1 cellular context compared by ENCODE assay signal in the genomic region with DNA sequence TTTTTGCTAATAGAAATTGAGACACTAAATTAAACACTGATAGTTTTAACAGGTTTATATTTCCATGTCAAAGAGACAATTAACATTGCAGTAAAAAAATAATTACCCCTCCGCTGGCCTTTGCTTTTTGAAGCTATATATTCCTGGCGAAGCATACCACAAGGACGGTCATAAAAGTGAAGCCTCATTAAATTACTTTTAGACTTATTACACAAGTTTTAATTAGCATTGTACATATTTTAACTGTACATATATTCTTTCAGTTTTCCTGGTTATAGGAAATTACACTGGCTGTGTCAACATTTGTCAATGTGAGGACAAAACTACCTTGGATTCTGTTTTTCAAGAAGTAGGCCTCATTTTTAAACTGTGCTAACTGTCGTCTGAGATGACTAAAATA.
TF ChIP-seq lines count a peak whose summit lies in the region.

No MANE protein-coding gene starts in this region.

TF ChIP-seq in HCT116, 20 proteins besides CTCF, POLR2A, EP300 and RAD21 (continued from another document):
- TF ChIP-seq, protein P1, sequence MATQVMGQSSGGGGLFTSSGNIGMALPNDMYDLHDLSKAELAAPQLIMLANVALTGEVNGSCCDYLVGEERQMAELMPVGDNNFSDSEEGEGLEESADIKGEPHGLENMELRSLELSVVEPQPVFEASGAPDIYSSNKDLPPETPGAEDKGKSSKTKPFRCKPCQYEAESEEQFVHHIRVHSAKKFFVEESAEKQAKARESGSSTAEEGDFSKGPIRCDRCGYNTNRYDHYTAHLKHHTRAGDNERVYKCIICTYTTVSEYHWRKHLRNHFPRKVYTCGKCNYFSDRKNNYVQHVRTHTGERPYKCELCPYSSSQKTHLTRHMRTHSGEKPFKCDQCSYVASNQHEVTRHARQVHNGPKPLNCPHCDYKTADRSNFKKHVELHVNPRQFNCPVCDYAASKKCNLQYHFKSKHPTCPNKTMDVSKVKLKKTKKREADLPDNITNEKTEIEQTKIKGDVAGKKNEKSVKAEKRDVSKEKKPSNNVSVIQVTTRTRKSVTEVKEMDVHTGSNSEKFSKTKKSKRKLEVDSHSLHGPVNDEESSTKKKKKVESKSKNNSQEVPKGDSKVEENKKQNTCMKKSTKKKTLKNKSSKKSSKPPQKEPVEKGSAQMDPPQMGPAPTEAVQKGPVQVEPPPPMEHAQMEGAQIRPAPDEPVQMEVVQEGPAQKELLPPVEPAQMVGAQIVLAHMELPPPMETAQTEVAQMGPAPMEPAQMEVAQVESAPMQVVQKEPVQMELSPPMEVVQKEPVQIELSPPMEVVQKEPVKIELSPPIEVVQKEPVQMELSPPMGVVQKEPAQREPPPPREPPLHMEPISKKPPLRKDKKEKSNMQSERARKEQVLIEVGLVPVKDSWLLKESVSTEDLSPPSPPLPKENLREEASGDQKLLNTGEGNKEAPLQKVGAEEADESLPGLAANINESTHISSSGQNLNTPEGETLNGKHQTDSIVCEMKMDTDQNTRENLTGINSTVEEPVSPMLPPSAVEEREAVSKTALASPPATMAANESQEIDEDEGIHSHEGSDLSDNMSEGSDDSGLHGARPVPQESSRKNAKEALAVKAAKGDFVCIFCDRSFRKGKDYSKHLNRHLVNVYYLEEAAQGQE (IDR thresholded peaks at IDR 0.05; ENCODE audit: low read depth) = no peak
- TF ChIP-seq CEBPB (IDR thresholded peaks at IDR 0.05; ENCODE audit: low read depth) = no peak
- TF ChIP-seq, protein P2, sequence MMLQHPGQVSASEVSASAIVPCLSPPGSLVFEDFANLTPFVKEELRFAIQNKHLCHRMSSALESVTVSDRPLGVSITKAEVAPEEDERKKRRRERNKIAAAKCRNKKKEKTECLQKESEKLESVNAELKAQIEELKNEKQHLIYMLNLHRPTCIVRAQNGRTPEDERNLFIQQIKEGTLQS (IDR thresholded peaks at IDR 0.05) = no peak
- no peak for TF ChIP-seq SP1 (IDR thresholded peaks at IDR 0.05; ENCODE audit: low read depth)
- no peak for TF ChIP-seq EGR1 (IDR thresholded peaks at IDR 0.05; ENCODE audit: low read depth)
- TF ChIP-seq JUND (IDR thresholded peaks at IDR 0.05) = no peak
- TF ChIP-seq ZNF274 (IDR thresholded peaks at IDR 0.05; ENCODE audit: low read depth, low read length) = no peak
- no peak for TF ChIP-seq POLR2AphosphoS5 (IDR thresholded peaks at IDR 0.05; ENCODE audit: low read depth, low read length)
- no peak; the same call in 1 of the 2 replicates for TF ChIP-seq ZFX (IDR thresholded peaks at IDR 0.05)
- TF ChIP-seq, protein P3, sequence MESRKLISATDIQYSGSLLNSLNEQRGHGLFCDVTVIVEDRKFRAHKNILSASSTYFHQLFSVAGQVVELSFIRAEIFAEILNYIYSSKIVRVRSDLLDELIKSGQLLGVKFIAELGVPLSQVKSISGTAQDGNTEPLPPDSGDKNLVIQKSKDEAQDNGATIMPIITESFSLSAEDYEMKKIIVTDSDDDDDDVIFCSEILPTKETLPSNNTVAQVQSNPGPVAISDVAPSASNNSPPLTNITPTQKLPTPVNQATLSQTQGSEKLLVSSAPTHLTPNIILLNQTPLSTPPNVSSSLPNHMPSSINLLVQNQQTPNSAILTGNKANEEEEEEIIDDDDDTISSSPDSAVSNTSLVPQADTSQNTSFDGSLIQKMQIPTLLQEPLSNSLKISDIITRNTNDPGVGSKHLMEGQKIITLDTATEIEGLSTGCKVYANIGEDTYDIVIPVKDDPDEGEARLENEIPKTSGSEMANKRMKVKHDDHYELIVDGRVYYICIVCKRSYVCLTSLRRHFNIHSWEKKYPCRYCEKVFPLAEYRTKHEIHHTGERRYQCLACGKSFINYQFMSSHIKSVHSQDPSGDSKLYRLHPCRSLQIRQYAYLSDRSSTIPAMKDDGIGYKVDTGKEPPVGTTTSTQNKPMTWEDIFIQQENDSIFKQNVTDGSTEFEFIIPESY (IDR thresholded peaks at IDR 0.05; ENCODE audit: extremely low read depth, insufficient replicate concordance, low read length) = no peak
- no peak for TF ChIP-seq SRF (IDR thresholded peaks at IDR 0.05; ENCODE audit: low read depth)
